Comparison of ENCODE assay signal across 25 cellular contexts in genomic region chr19:28884786-28885476, GRCh38.
DNase-seq lines count a peak whose midpoint lies in the region; TF ChIP-seq lines count a peak whose summit lies in the region.
"Had no signal": no experiment of that assay in that cellular context is flagged by ENCODE, and none has a peak within 500 bp of the region (broad histone marks: within the 10 kb centered on the region; RNA-seq: fewer than 3 reads in every experiment).

No MANE protein-coding gene starts in this region.

- 0 out of 2 replicates have a peak overlapping the region, but pooled peaks have one; percentile 3 for H3K4me2 ChIP-seq in BLaER1

- no peak overlapping the region for H3K9ac ChIP-seq in BLaER1

- H4K20me1 ChIP-seq in BLaER1: peaks cover 9% of the 10 kb centered on the region; the same call in 1 of the 2 replicates

- H3K4me1 ChIP-seq in BLaER1: peaks cover 53% of the 10 kb centered on the region
- H3K4me1 ChIP-seq in right atrium auricular region: peaks cover 0 to 22% of the 10 kb centered on the region in 2 donors

- no peak overlapping the region for H3K27ac ChIP-seq in BLaER1
- peak overlapping the region; percentile 48 to 73 for H3K27ac ChIP-seq in right atrium auricular region
- H3K27ac ChIP-seq: C4-2B, HL-60, SK-N-MC had no signal

- H3K36me3 ChIP-seq in BLaER1 (no peaks in the 10 kb centered on the region), right atrium auricular region (no peaks in the 10 kb centered on the region), MG63 (no peaks in the 10 kb centered on the region)

- H3K9me3 ChIP-seq in BLaER1 (no peaks in the 10 kb centered on the region), right atrium auricular region (no peaks in the 10 kb centered on the region), MG63 (no peaks in the 10 kb centered on the region)

- H3K27me3 ChIP-seq in BLaER1 (peaks cover 37% of the 10 kb centered on the region), right atrium auricular region (no peaks in the 10 kb centered on the region), MG63 (no peaks in the 10 kb centered on the region; the same call in 1 of the 2 replicates)

- DNase-seq in NCI-H2029 treated with DMSO at 0.1 percent for 48 hours (lab: John Stamatoyannopoulos, UW): peak; percentile 35
- DNase-seq in fibroblast of the aortic adventitia (ENCODE audit: low read depth): peak; percentile 15
- no peak for DNase-seq in right atrium auricular region (ENCODE audit: low spot score)
- DNase-seq in activated CD4-positive, alpha-beta T cell treated with anti-CD3 and anti-CD28 coated beads, Interleukin-2, amount 50 U/mL, for 1 hour: no peak
- no peak for DNase-seq in MG63
- no peak for DNase-seq in OCI-M2 (lab: John Stamatoyannopoulos, UW; ENCODE audit: unreplicated experiment)
- DNase-seq in DMS114 treated with DMSO at 0.1 percent for 48 hours (lab: John Stamatoyannopoulos, UW; ENCODE audit: unreplicated experiment): no peak
- DNase-seq: AML-193; CD8-positive, alpha-beta memory T cell; DMS53; H7; KG1; NCI-H1092 treated with DMSO at 0.1 percent for 48 hours; NCI-H1436 treated with DMSO at 0.1 percent for 48 hours; NCI-H2081; NCI-H2171; NCI-H446; NCI-H526; OCI-M1; SHP77; SW 1271 had no signal

- TF ChIP-seq CTCF in fibroblast of the aortic adventitia (IDR thresholded peaks at IDR 0.05; ENCODE audit: insufficient read depth, low read length) (no peak), right atrium auricular region (IDR thresholded peaks at IDR 0.05) (no peak)

- H3K4me3 ChIP-seq in BLaER1: no peak overlapping the region
- H3K4me3 ChIP-seq in fibroblast of the aortic adventitia (ENCODE audit: low read depth, low read length): no peak overlapping the region
- H3K4me3 ChIP-seq in right atrium auricular region: no peak overlapping the region
- no peak overlapping the region for H3K4me3 ChIP-seq in MG63
- H3K4me3 ChIP-seq: SK-N-MC had no signal

Comparison
In these comparisons a context has a peak if more than half of its experiments do, and no peak if none do; other contexts are left out.
1. DNase-seq: peak in NCI-H2029 treated with DMSO at 0.1 percent for 48 hours (single experiment) and fibroblast of the aortic adventitia (single experiment); none in right atrium auricular region (single experiment), activated CD4-positive, alpha-beta T cell treated with anti-CD3 and anti-CD28 coated beads, Interleukin-2, amount 50 U/mL, for 1 hour (single experiment), MG63 (single experiment), OCI-M2 (single experiment) and DMS114 treated with DMSO at 0.1 percent for 48 hours (single experiment).